Comparison of ENCODE assay signal across 8 cellular contexts in the genomic region with DNA sequence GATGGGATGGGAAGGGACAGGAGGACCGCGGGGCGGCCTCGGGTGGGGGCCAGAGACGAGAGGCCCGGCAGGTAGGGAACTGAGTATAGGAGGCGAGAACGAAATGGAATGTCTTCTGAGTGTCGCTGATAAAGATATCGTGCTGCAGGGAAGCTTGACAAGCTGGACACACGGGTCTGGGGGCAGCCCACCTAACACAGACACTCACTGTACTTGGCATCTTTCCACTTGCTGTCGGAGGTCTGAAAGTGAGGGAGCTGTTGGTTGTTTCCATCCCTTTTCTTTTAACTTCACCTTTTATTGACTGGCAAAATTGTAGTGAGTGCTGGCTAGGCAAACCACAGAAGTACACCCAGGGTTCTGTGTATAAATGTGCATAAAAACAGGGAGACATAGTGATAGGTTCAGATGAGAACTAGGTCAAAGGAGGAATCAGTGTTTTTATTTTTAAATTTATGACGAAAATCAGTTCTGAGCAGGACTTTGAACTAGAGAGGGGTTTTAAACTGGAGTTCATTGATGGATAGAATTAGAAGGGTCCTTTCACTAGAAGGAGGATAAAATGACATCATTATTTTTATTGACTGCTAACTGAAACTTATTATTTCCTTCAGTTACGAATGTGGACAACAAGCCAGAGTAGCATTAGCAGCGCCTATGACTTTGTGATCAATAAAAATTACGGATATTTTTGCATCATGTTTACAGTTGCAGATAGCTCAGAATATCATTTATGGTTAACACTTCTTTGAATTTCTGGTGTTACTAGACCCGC. TPM values are rescaled to one million over a fixed set of nuclear protein-coding genes. Genes with fewer than 3 reads are reported as not detected.
DNase-seq lines count a peak whose midpoint lies in the region; ATAC-seq lines count a peak whose summit lies in the region.

No MANE protein-coding gene starts in this region.

- H3K27me3 ChIP-seq in BLaER1 = no peaks in the 10 kb centered on the region

- H3K27ac Mint-ChIP-seq in activated T-helper 1 cell treated with anti-CD3 and anti-CD28 coated beads, Interleukin-12 subunit alpha, Interleukin-12 subunit beta, Interleukin-2, Interleukin-4 antibody, amounts not matched to agents 30 ng/mL and 10 ng/mL and 1 ng/mL, durations not matched to agents 14 hours and 24 hours and 36 hours = peak overlapping the region; percentile 92
- H3K27ac Mint-ChIP-seq in stimulated activated effector memory CD8-positive, alpha-beta T cell treated with anti-CD3 and anti-CD28 coated beads, Interleukin-12 subunit alpha, Interleukin-12 subunit beta, amount 100 ng/mL, for 72 hours = peak overlapping the region; percentile 94

- no peaks in the 10 kb centered on the region for H3K9me3 Mint-ChIP-seq in activated T-helper 1 cell treated with anti-CD3 and anti-CD28 coated beads, Interleukin-12 subunit alpha, Interleukin-12 subunit beta, Interleukin-2, Interleukin-4 antibody, amounts not matched to agents 30 ng/mL and 10 ng/mL and 1 ng/mL, durations not matched to agents 14 hours and 24 hours and 36 hours
- H3K9me3 Mint-ChIP-seq in stimulated activated effector memory CD8-positive, alpha-beta T cell treated with anti-CD3 and anti-CD28 coated beads, Interleukin-12 subunit alpha, Interleukin-12 subunit beta, amount 100 ng/mL, for 72 hours = no peaks in the 10 kb centered on the region

- peak overlapping the region; percentile 97 for H3K4me3 ChIP-seq in BLaER1
- peak overlapping the region; percentile 87 for H3K4me3 ChIP-seq in iPS-11a (ENCODE audit: low read depth, low read length)

- no peaks in the 10 kb centered on the region for H3K9me3 ChIP-seq in BLaER1

- peak overlapping the region; percentile 99 for H3K4me3 Mint-ChIP-seq in activated T-helper 1 cell treated with anti-CD3 and anti-CD28 coated beads, Interleukin-12 subunit alpha, Interleukin-12 subunit beta, Interleukin-2, Interleukin-4 antibody, amounts not matched to agents 30 ng/mL and 10 ng/mL and 1 ng/mL, durations not matched to agents 14 hours and 24 hours and 36 hours
- peak overlapping the region; percentile 96 for H3K4me3 Mint-ChIP-seq in stimulated activated effector memory CD8-positive, alpha-beta T cell treated with anti-CD3 and anti-CD28 coated beads, Interleukin-12 subunit alpha, Interleukin-12 subunit beta, amount 100 ng/mL, for 72 hours

- H3K4me1 ChIP-seq in BLaER1 = peaks cover 52% of the 10 kb centered on the region

- ATAC-seq in GM18870 (IDR thresholded peaks at IDR 0.05; ENCODE audit: unreplicated experiment) (peak; percentile 5), HG03558 (IDR thresholded peaks at IDR 0.05; ENCODE audit: extremely low read depth, unreplicated experiment) (peak; percentile 7)
- peak; percentile 1 for ATAC-seq in stimulated activated effector memory CD8-positive, alpha-beta T cell treated with anti-CD3 and anti-CD28 coated beads, Interleukin-12 subunit alpha, Interleukin-12 subunit beta, amount 100 ng/mL, for 72 hours

- intact Hi-C loops in activated T-helper 1 cell treated with anti-CD3 and anti-CD28 coated beads, Interleukin-12 subunit alpha, Interleukin-12 subunit beta, Interleukin-2, Interleukin-4 antibody, amounts not matched to agents 30 ng/mL and 10 ng/mL and 1 ng/mL, durations not matched to agents 14 hours and 24 hours and 36 hours (cut with micrococcal nuclease) = loop anchor here (5.0 kb wide), 2 partner anchors 485 to 490 kb away; a partner anchor contains a TSS

- peak overlapping the region; percentile 94 for H3K4me2 ChIP-seq in BLaER1

- peaks cover 23% of the 10 kb centered on the region for H3K36me3 ChIP-seq in BLaER1

- H3K4me1 Mint-ChIP-seq in activated T-helper 1 cell treated with anti-CD3 and anti-CD28 coated beads, Interleukin-12 subunit alpha, Interleukin-12 subunit beta, Interleukin-2, Interleukin-4 antibody, amounts not matched to agents 30 ng/mL and 10 ng/mL and 1 ng/mL, durations not matched to agents 14 hours and 24 hours and 36 hours (ENCODE audit: low read depth) = peaks cover 42% of the 10 kb centered on the region
- H3K4me1 Mint-ChIP-seq in stimulated activated effector memory CD8-positive, alpha-beta T cell treated with anti-CD3 and anti-CD28 coated beads, Interleukin-12 subunit alpha, Interleukin-12 subunit beta, amount 100 ng/mL, for 72 hours = peaks cover 38% of the 10 kb centered on the region

- DNase-seq in activated T-helper 1 cell treated with anti-CD3 and anti-CD28 coated beads, Interleukin-12 subunit alpha, Interleukin-12 subunit beta, Interleukin-2, Interleukin-4 antibody, amounts not matched to agents 30 ng/mL and 10 ng/mL and 1 ng/mL, durations not matched to agents 14 hours and 24 hours and 36 hours (ENCODE audit: low spot score) = no peak
- no peak for DNase-seq in stimulated activated effector memory CD8-positive, alpha-beta T cell treated with anti-CD3 and anti-CD28 coated beads, Interleukin-12 subunit alpha, Interleukin-12 subunit beta, amount 100 ng/mL, for 72 hours (ENCODE audit: low spot score in 2 of 2)
- no peak for DNase-seq in UCSD-AML1 (lab: John Stamatoyannopoulos, UW; ENCODE audit: unreplicated experiment)
- no peak for DNase-seq in NCI-H2107 (lab: John Stamatoyannopoulos, UW)

- peak overlapping the region; percentile 90 for H3K27ac ChIP-seq in BLaER1

- peaks cover 52% of the 10 kb centered on the region for H4K20me1 ChIP-seq in BLaER1

- no peaks in the 10 kb centered on the region for H3K27me3 Mint-ChIP-seq in activated T-helper 1 cell treated with anti-CD3 and anti-CD28 coated beads, Interleukin-12 subunit alpha, Interleukin-12 subunit beta, Interleukin-2, Interleukin-4 antibody, amounts not matched to agents 30 ng/mL and 10 ng/mL and 1 ng/mL, durations not matched to agents 14 hours and 24 hours and 36 hours (ENCODE audit: insufficient read depth)

- H3K36me3 Mint-ChIP-seq in activated T-helper 1 cell treated with anti-CD3 and anti-CD28 coated beads, Interleukin-12 subunit alpha, Interleukin-12 subunit beta, Interleukin-2, Interleukin-4 antibody, amounts not matched to agents 30 ng/mL and 10 ng/mL and 1 ng/mL, durations not matched to agents 14 hours and 24 hours and 36 hours (ENCODE audit: low read depth) = peaks cover 17% of the 10 kb centered on the region
- H3K36me3 Mint-ChIP-seq in stimulated activated effector memory CD8-positive, alpha-beta T cell treated with anti-CD3 and anti-CD28 coated beads, Interleukin-12 subunit alpha, Interleukin-12 subunit beta, amount 100 ng/mL, for 72 hours = peaks cover 51% of the 10 kb centered on the region

- peak overlapping the region; percentile 96 for H3K9ac ChIP-seq in BLaER1

RNA-seq across cellular contexts. Expression of a gene that starts 0.8 kb away (rescaled TPM):
- total RNA-seq in activated T-helper 1 cell treated with anti-CD3 and anti-CD28 coated beads, Interleukin-12 subunit alpha, Interleukin-12 subunit beta, Interleukin-2, Interleukin-4 antibody, amounts not matched to agents 30 ng/mL and 10 ng/mL and 1 ng/mL, durations not matched to agents 14 hours and 24 hours and 36 hours = 53.6 and 56.8 TPM in 2 replicates

RNA-seq across cellular contexts. Expression of a gene that starts 21.3 kb away (rescaled TPM):
- total RNA-seq in activated T-helper 1 cell treated with anti-CD3 and anti-CD28 coated beads, Interleukin-12 subunit alpha, Interleukin-12 subunit beta, Interleukin-2, Interleukin-4 antibody, amounts not matched to agents 30 ng/mL and 10 ng/mL and 1 ng/mL, durations not matched to agents 14 hours and 24 hours and 36 hours = 242 and 243 TPM in 2 replicates
